Comparison of ENCODE assay signal across 11 cellular contexts in genomic region chr9:91427873-91428272, GRCh38. TPM values are rescaled to one million over a fixed set of nuclear protein-coding genes. Genes with fewer than 3 reads are reported as not detected.
A peak's percentile ranks its signal among the peaks of the same experiment; 100 is the strongest.
DNase-seq lines count a peak whose midpoint lies in the region; ATAC-seq and TF ChIP-seq lines count a peak whose summit lies in the region.
"Had no signal": no experiment of that assay in that cellular context is flagged by ENCODE, and none has a peak within 500 bp of the region (broad histone marks: within the 10 kb centered on the region; RNA-seq: fewer than 3 reads in every experiment).

No MANE protein-coding gene starts in this region.

- peaks cover 44% of the 10 kb centered on the region for H3K4me1 Mint-ChIP-seq in HFFc6 (ENCODE audit: low read depth)

- ATAC-seq in lower lobe of right lung (no peak), heart left ventricle (no peak), HG03520 (IDR thresholded peaks at IDR 0.05; ENCODE audit: unreplicated experiment) (no peak)
- ATAC-seq: gastrocnemius medialis had no signal

- peak; percentile 41 for DNase-seq in AG08396 (ENCODE audit: low spot score)
- peak; percentile 41 for DNase-seq in HFFc6
- DNase-seq in astrocyte of the hippocampus (ENCODE audit: low read depth, low spot score), result peak; percentile 63
- no peak for DNase-seq in lower lobe of right lung
- no peak for DNase-seq in heart left ventricle
- DNase-seq in D341Med (ENCODE audit: low spot score), result no peak
- no peak for DNase-seq in UCSD-AML1 (lab: John Stamatoyannopoulos, UW; ENCODE audit: unreplicated experiment)
- DNase-seq: gastrocnemius medialis; sigmoid colon; stimulated activated CD8-positive, alpha-beta memory T cell treated with anti-CD3 and anti-CD28 coated beads, Interleukin-4, amount 100 ng/mL, for 48 hours had no signal

- no peaks in the 10 kb centered on the region for H3K36me3 Mint-ChIP-seq in HFFc6 (ENCODE audit: low read depth)

- no peaks in the 10 kb centered on the region for H3K9me3 ChIP-seq in lower lobe of right lung
- H3K9me3 ChIP-seq in heart left ventricle, result no peaks in the 10 kb centered on the region
- H3K9me3 ChIP-seq: gastrocnemius medialis, sigmoid colon had no signal

- no peak overlapping the region for H3K27ac Mint-ChIP-seq in HFFc6

- H3K4me3 ChIP-seq in lower lobe of right lung (no peak overlapping the region), heart left ventricle (no peak overlapping the region)
- H3K4me3 ChIP-seq: gastrocnemius medialis, sigmoid colon had no signal

- H3K27ac ChIP-seq in lower lobe of right lung (peak overlapping the region; percentile 13), heart left ventricle (peak overlapping the region in 1 of 12 donors; percentile 67)

- no peaks in the 10 kb centered on the region for H3K36me3 ChIP-seq in lower lobe of right lung
- H3K36me3 ChIP-seq in heart left ventricle, result no peaks in the 10 kb centered on the region
- H3K36me3 ChIP-seq: gastrocnemius medialis, sigmoid colon had no signal

- H3K9me3 Mint-ChIP-seq in HFFc6, result no peaks in the 10 kb centered on the region

- intact Hi-C loops in lower lobe of right lung (cut with DNase I), result loop anchor here (10.0 kb wide), 1 partner anchor 233 kb away; no protein-coding TSS in a partner anchor
- intact Hi-C loops in heart left ventricle (cut with DNase I), result loop anchor here in 6 of 10 donors (2.0 to 10.0 kb wide), 10 partner anchors 63 to 516 kb away; partner anchors contain the start of gene AUH (in 1 of the 6)

- no peak for TF ChIP-seq CTCF in HFFc6 (IDR thresholded peaks at IDR 0.05)
- no peak for TF ChIP-seq CTCF in lower lobe of right lung (IDR thresholded peaks at IDR 0.05)
- no peak for TF ChIP-seq CTCF in heart left ventricle (IDR thresholded peaks at IDR 0.05)

- peaks cover 33% of the 10 kb centered on the region for H3K4me1 ChIP-seq in lower lobe of right lung
- H3K4me1 ChIP-seq in heart left ventricle, result peaks cover 0 to 34% (median 5%) of the 10 kb centered on the region in 12 donors

- WGBS in heart left ventricle, 4 donors, result 80 to 95% (median 86%) methylated on average over 2 of the region's 2 CpGs

- H3K27me3 ChIP-seq in lower lobe of right lung (ENCODE audit: low read depth) (no peaks in the 10 kb centered on the region), heart left ventricle (no peaks in the 10 kb centered on the region)
- H3K27me3 ChIP-seq: gastrocnemius medialis, sigmoid colon had no signal

- peaks cover 7% of the 10 kb centered on the region for H3K27me3 Mint-ChIP-seq in HFFc6 (ENCODE audit: insufficient read depth)

- H3K4me3 Mint-ChIP-seq in HFFc6, result no peak overlapping the region

- no peak for TF ChIP-seq POLR2A in heart left ventricle (IDR thresholded peaks at IDR 0.05)

RNA-seq across cellular contexts. Expression of gene NFIL3, which starts 4.2 kb away (rescaled TPM):
- 10 to 100 TPM; 11.8 to 18.5 (median 17.4) TPM for total RNA-seq in HFFc6 (2021; fragmentation: NEBNext Ultra II Directional; extraction: Animal tissue kit (Norgen Biotek cat#: 25700))
- total RNA-seq in lower lobe of right lung, result 25.7 TPM
- total RNA-seq in heart left ventricle, result 10 to 100 TPM; 20.1 to 35.9 (median 24.7) TPM
- polyA plus RNA-seq in heart left ventricle, result 10 to 100 TPM; 13.1 to 33.3 TPM

Comparison
In these comparisons a context has a peak if more than half of its experiments do, and no peak if none do; other contexts are left out.
1. DNase-seq: peak in AG08396 (single experiment), HFFc6 (single experiment) and astrocyte of the hippocampus (single experiment); none in lower lobe of right lung (single experiment), heart left ventricle (0 of 5), D341Med (single experiment) and UCSD-AML1 (single experiment).